Comparison of ENCODE assay signal across 26 cellular contexts in the genomic region with DNA sequence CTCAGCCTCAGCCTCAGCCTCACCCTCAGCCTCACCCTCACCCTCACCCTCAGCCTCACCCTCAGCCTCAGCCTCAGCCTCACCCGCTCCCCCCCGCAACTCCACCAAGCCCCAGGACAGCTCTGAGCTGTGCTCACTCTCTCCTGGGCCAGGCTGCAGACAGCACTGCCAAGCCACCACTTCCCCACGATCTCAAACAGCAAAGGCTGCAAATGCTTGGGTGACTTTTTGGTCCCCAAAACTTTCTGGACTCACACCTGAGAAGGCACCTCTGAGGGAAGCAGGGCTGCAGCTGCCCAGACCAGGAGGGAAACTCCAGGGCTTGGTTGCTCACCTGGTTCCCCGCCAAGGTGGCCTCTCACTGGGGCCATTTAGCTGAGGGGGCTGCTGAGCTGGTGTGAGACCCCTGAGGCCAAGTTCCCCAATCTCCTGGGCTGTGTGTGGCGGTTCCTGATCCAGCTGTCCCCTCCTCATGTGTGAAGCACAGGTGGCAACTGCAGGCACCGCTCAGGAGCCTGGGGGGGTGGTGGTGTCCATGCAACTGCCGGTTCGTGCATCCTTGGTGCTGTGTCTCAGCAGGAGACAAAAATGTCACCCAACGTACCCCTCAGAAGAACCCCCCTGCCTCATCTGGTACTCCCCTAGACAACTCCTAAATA. TPM values are rescaled to one million over a fixed set of nuclear protein-coding genes. Genes with fewer than 3 reads are reported as not detected.
DNase-seq lines count a peak whose midpoint lies in the region; ATAC-seq, FAIRE-seq and TF ChIP-seq lines count a peak whose summit lies in the region.
"Had no signal": no experiment of that assay in that cellular context is flagged by ENCODE, and none has a peak within 500 bp of the region (broad histone marks: within the 10 kb centered on the region; RNA-seq: fewer than 3 reads in every experiment).

No MANE protein-coding gene starts in this region.

- H3K4me3 ChIP-seq in GM12865 (ENCODE audit: low read depth, low read length) (peak overlapping the region; percentile 21), GM12878 (no peak overlapping the region)
- H3K4me3 ChIP-seq: heart left ventricle, left lung, PC-9, SJSA1, tibial artery had no signal

- intact Hi-C loops in activated CD4-positive, alpha-beta memory T cell treated with anti-CD3 and anti-CD28 coated beads for 36 hours (cut with micrococcal nuclease) = no loop called here
- intact Hi-C loops in GM12878 (cut with micrococcal nuclease; ENCODE audit: unreplicated experiment) = loop anchor here (2.0 kb wide), 1 partner anchor 19 kb away; a partner anchor contains a TSS
- intact Hi-C loops in posterior vena cava (cut with DNase I) = no loop called here

- DNase-seq in activated CD4-positive, alpha-beta memory T cell treated with anti-CD3 and anti-CD28 coated beads, Interleukin-2, amount 10 ng/mL, durations not matched to agents 7 days and 5 days = no peak
- no peak for DNase-seq in activated CD4-positive, alpha-beta memory T cell treated with anti-CD3 and anti-CD28 coated beads for 36 hours
- DNase-seq in GM12865 (ENCODE audit: low read depth) (no peak), GM12878 (ENCODE audit: low read depth, low spot score) (no peak), posterior vena cava (ENCODE audit: low spot score) (peak; percentile 23), kidney glomerular epithelial cell (lab: John Stamatoyannopoulos, UW) (no peak), frontal cortex (ENCODE audit: low spot score in 2 of 2) (no peak)
- DNase-seq: activated CD4-positive, alpha-beta T cell treated with anti-CD3 and anti-CD28 coated beads, Interleukin-2, amount 50 U/mL, for 4 hours; activated T-cell treated with anti-CD3 and anti-CD28 coated beads for 4 hours; amygdala; BE2C; caudate nucleus; dermis blood vessel endothelial cell; heart left ventricle; NCI-H2081 treated with DMSO at 0.1 percent for 48 hours; NCI-H446; PC-9; small intestine; stimulated activated CD4-positive, alpha-beta T cell treated with anti-CD3 and anti-CD28 coated beads, Interleukin-2, amount 100 ng/mL, for 48 hours; stimulated activated naive CD4-positive, alpha-beta T cell; T-helper 17 cell had no signal

- in situ Hi-C loops in GM12878 (cut with MboI) = no loop called here

- H3K4me2 ChIP-seq in GM12878 (ENCODE audit: control insufficient read depth, insufficient read depth) = peak overlapping the region; percentile 78
- H3K4me2 ChIP-seq: PC-9 had no signal

- RAD21 ChIA-PET in GM12878 (lab: Charles Lee; ENCODE audit: unreplicated experiment) = interaction anchor here (1.2 to 3.3 kb wide), 3 partner anchors 11 to 19 kb away, joined by 3 to 22 read pairs (median 4); a partner anchor contains a TSS

- H3K27me3 ChIP-seq in GM12878 (replicated peaks in 1 of 2; ENCODE audit: control insufficient read depth in 2 of 2, insufficient read depth in 2 of 2, low read length in 1 of 2) = no peaks in the 10 kb centered on the region
- H3K27me3 ChIP-seq: SJSA1 had no signal

- H3K9ac ChIP-seq in GM12878 (ENCODE audit: control insufficient read depth, insufficient read depth, low read length) = peak overlapping the region; percentile 59; the same call in 1 of the 2 replicates

- H3K36me3 ChIP-seq in GM12878 (ENCODE audit: control insufficient read depth in 2 of 2, insufficient read depth in 2 of 2, low read length in 1 of 2) = no peaks in the 10 kb centered on the region
- H3K36me3 ChIP-seq: BE2C, heart left ventricle, left lung, SJSA1, tibial artery had no signal

- H3K4me1 Mint-ChIP-seq in activated CD4-positive, alpha-beta memory T cell treated with anti-CD3 and anti-CD28 coated beads, Interleukin-2, amount 10 ng/mL, durations not matched to agents 7 days and 5 days = peaks cover 19% of the 10 kb centered on the region
- peaks cover 1% of the 10 kb centered on the region for H3K4me1 Mint-ChIP-seq in activated CD4-positive, alpha-beta memory T cell treated with anti-CD3 and anti-CD28 coated beads for 36 hours (ENCODE audit: low read depth)

- TF ChIP-seq CTCF in GM12865 (IDR thresholded peaks at IDR 0.05; ENCODE audit: insufficient read depth, low read depth, low read length, missing control alignments) (no peak), GM12878 (IDR thresholded peaks at IDR 0.05 in 2 of 3, conservative IDR thresholded peaks at IDR 0.05 in 1 of 3; ENCODE audit: control insufficient read depth in 2 of 3, extremely low read depth in 1 of 3, insufficient read depth in 1 of 3, low read depth in 3 of 3, low read length in 3 of 3) (no peak)

- FAIRE-seq in GM12878 (lab: Jason Lieb, UNC) = no peak
- no peak for FAIRE-seq in frontal cortex (lab: Jason Lieb, UNC)
- FAIRE-seq: small intestine had no signal

- TF ChIP-seq EP300 in GM12878 (IDR thresholded peaks at IDR 0.05; ENCODE audit: borderline replicate concordance in 1 of 2, control insufficient read depth in 1 of 2, low read depth in 2 of 2, low read length in 2 of 2) = no peak

- H3K27ac ChIP-seq in GM12878 (ENCODE audit: control insufficient read depth, insufficient read depth) = peak overlapping the region; percentile 75
- H3K27ac ChIP-seq: heart left ventricle, left lung, PC-9, SJSA1, tibial artery had no signal

- BruUV-seq in GM12878 (replicated peaks; lab: Mats Ljungman, UMichigan) = no TSS peak

- no peak for TF ChIP-seq POLR2A in GM12878 (IDR thresholded peaks at IDR 0.05; ENCODE audit: low read depth, low read length)

- peaks cover 35% of the 10 kb centered on the region for H3K4me1 ChIP-seq in GM12878 (ENCODE audit: control insufficient read depth, insufficient read depth, low read length)
- H3K4me1 ChIP-seq: BE2C, Caco-2, left lung, SJSA1, tibial artery had no signal

- H3K79me2 ChIP-seq in GM12878 (ENCODE audit: control insufficient read depth, insufficient read depth, low read length) = no peaks in the 10 kb centered on the region

- H3K27me3 Mint-ChIP-seq in activated CD4-positive, alpha-beta memory T cell treated with anti-CD3 and anti-CD28 coated beads, Interleukin-2, amount 10 ng/mL, durations not matched to agents 7 days and 5 days = peaks cover 8% of the 10 kb centered on the region
- no peaks in the 10 kb centered on the region for H3K27me3 Mint-ChIP-seq in activated CD4-positive, alpha-beta memory T cell treated with anti-CD3 and anti-CD28 coated beads for 36 hours

- TF ChIP-seq RAD21 in GM12878 (IDR thresholded peaks at IDR 0.05; ENCODE audit: insufficient read depth, low read depth, low read length) = no peak

- CTCF ChIA-PET in activated CD4-positive, alpha-beta memory T cell treated with anti-CD3 and anti-CD28 coated beads, Interleukin-2, amount 10 ng/mL, durations not matched to agents 7 days and 5 days (lab: Charles Lee) = no interaction called here
- CTCF ChIA-PET in activated CD4-positive, alpha-beta memory T cell treated with anti-CD3 and anti-CD28 coated beads for 36 hours (lab: Charles Lee) = no interaction called here
- CTCF ChIA-PET in GM12878 (lab: Yijun Ruan, JAX) = interaction anchor here (1.1 to 1.4 kb wide), 3 partner anchors 9 to 13 kb away, joined by 3 to 4 read pairs (median 3); no protein-coding TSS in a partner anchor

- POLR2A ChIA-PET in activated CD4-positive, alpha-beta memory T cell treated with anti-CD3 and anti-CD28 coated beads, Interleukin-2, amount 10 ng/mL, durations not matched to agents 7 days and 5 days (lab: Charles Lee) = no interaction called here
- POLR2A ChIA-PET in activated CD4-positive, alpha-beta memory T cell treated with anti-CD3 and anti-CD28 coated beads for 36 hours (lab: Charles Lee) = no interaction called here
- POLR2A ChIA-PET in GM12878 (lab: Charles Lee) = interaction anchor here (1.4 to 1.6 kb wide), 2 partner anchors 13 to 19 kb away, joined by 3 to 7 read pairs; a partner anchor contains a TSS

- ATAC-seq in GM12878 (no peak), HG02588 (IDR thresholded peaks at IDR 0.05; ENCODE audit: unreplicated experiment) (no peak)
- ATAC-seq: left lung, T-helper 17 cell had no signal

- H3K9me3 ChIP-seq in GM12878 (replicated peaks; ENCODE audit: control insufficient read depth, insufficient read depth, low read length) = no peaks in the 10 kb centered on the region
- H3K9me3 ChIP-seq: BE2C, Caco-2, heart left ventricle, left lung, SJSA1, tibial artery had no signal

- peak overlapping the region; percentile 40 for H3K27ac Mint-ChIP-seq in activated CD4-positive, alpha-beta memory T cell treated with anti-CD3 and anti-CD28 coated beads, Interleukin-2, amount 10 ng/mL, durations not matched to agents 7 days and 5 days
- H3K27ac Mint-ChIP-seq in activated CD4-positive, alpha-beta memory T cell treated with anti-CD3 and anti-CD28 coated beads for 36 hours = no peak overlapping the region

- H3K36me3 Mint-ChIP-seq in activated CD4-positive, alpha-beta memory T cell treated with anti-CD3 and anti-CD28 coated beads, Interleukin-2, amount 10 ng/mL, durations not matched to agents 7 days and 5 days (ENCODE audit: low read depth) = no peaks in the 10 kb centered on the region
- H3K36me3 Mint-ChIP-seq in activated CD4-positive, alpha-beta memory T cell treated with anti-CD3 and anti-CD28 coated beads for 36 hours = no peaks in the 10 kb centered on the region

- SMC1A ChIA-PET in GM12878 (lab: Charles Lee; ENCODE audit: uncharacterized antibody, unreplicated experiment) = interaction anchor here (0.9 to 2.7 kb wide), 3 partner anchors 11 to 19 kb away, joined by 4 to 12 read pairs (median 9); a partner anchor contains a TSS

- no peaks in the 10 kb centered on the region for H4K20me1 ChIP-seq in GM12878 (ENCODE audit: control insufficient read depth, insufficient read depth)

- no peak overlapping the region for H3K4me3 Mint-ChIP-seq in activated CD4-positive, alpha-beta memory T cell treated with anti-CD3 and anti-CD28 coated beads, Interleukin-2, amount 10 ng/mL, durations not matched to agents 7 days and 5 days
- H3K4me3 Mint-ChIP-seq in activated CD4-positive, alpha-beta memory T cell treated with anti-CD3 and anti-CD28 coated beads for 36 hours = no peak overlapping the region
- H3K4me3 Mint-ChIP-seq: T-helper 17 cell had no signal

- no peaks in the 10 kb centered on the region for H3K9me3 Mint-ChIP-seq in activated CD4-positive, alpha-beta memory T cell treated with anti-CD3 and anti-CD28 coated beads, Interleukin-2, amount 10 ng/mL, durations not matched to agents 7 days and 5 days
- no peaks in the 10 kb centered on the region for H3K9me3 Mint-ChIP-seq in activated CD4-positive, alpha-beta memory T cell treated with anti-CD3 and anti-CD28 coated beads for 36 hours

- H2AFZ ChIP-seq in GM12878 (ENCODE audit: control insufficient read depth, low read depth, low read length) = peak overlapping the region; percentile 45
- H2AFZ ChIP-seq: PC-9 had no signal

- WGBS in GM12878 (ENCODE audit: insufficient coverage, insufficient replicate concordance, low lambda C conversion rate, missing lambda C conversion rate) = 54% methylated on average over 9 of the region's 9 CpGs

RNA-seq across cellular contexts. Expression of a gene that starts 17.8 kb away (rescaled TPM):
- total RNA-seq in activated CD4-positive, alpha-beta memory T cell treated with anti-CD3 and anti-CD28 coated beads, Interleukin-2, amount 10 ng/mL, durations not matched to agents 7 days and 5 days = 10 to 100 TPM; 44.5 to 44.8 TPM
- total RNA-seq in activated CD4-positive, alpha-beta memory T cell treated with anti-CD3 and anti-CD28 coated beads for 36 hours = 10 to 100 TPM; 60.8 to 64.7 TPM
- 10.8 and 11.5 TPM in 2 replicates for total RNA-seq in GM12878 (2013; cell fraction: nucleolus; rRNA removed)
- total RNA-seq in GM12878 (2014; rRNA removed) = 106 and 109 TPM in 2 replicates
- total RNA-seq in GM12878 (2014; rRNA removed; fragmentation: Illumina TruSeq; extraction: Trizol) = 86.8 and 103 TPM in 2 replicates
- 89.2 and 95.9 TPM in 2 replicates for total RNA-seq in GM12878 (2021)
- 83.9 TPM for polyA plus RNA-seq in GM12878 (2011; ENCODE audit: low read depth)
- 93.2 and 130 TPM in 2 replicates for polyA plus RNA-seq in GM12878 (2011; rRNA removed)
- polyA plus RNA-seq in GM12878 (2011; cell fraction: cytosol; rRNA removed) = 93.4 and 134 TPM in 2 replicates
- 68.3 and 75.4 TPM in 2 replicates for polyA plus RNA-seq in GM12878 (2011; cell fraction: nucleus; rRNA removed)
- 82.7 and 85.4 TPM in 2 replicates for polyA plus RNA-seq in GM12878 (2012)
- polyA plus RNA-seq in GM12878 (2014; fragmentation: Illumina TruSeq; extraction: Trizol) = 47.1 and 105 TPM in 2 replicates
- 100 to 1,000 TPM; 510 to 559 TPM for polyA plus RNA-seq in GM12878 (2014; fragmentation: Nextera tagmentation; extraction: Ambion mirVana)
- 156 and 175 TPM in 2 replicates for polyA plus RNA-seq in GM12878 (2014; rRNA removed)
- 100 to 1,000 TPM; 219 to 221 TPM for polyA plus RNA-seq in GM12878 (2016; fragmentation: Nextera tagmentation; extraction: Ambion mirVana)
- polyA minus RNA-seq in GM12878 (2011; rRNA and poly(A)+ RNA removed) = 47.8 and 60.0 TPM in 2 replicates
- polyA minus RNA-seq in GM12878 (2011; cell fraction: cytosol; rRNA and poly(A)+ RNA removed) = 21.2 and 24.9 TPM in 2 replicates
- 29.1 and 36.6 TPM in 2 replicates for polyA minus RNA-seq in GM12878 (2011; cell fraction: nucleus; rRNA and poly(A)+ RNA removed)
- 10 to 100 TPM; 29.4 to 32.4 TPM for total RNA-seq in posterior vena cava
- total RNA-seq in frontal cortex = 20.0 TPM

RNA-seq across cellular contexts. Expression of a gene that starts 19.4 kb away (rescaled TPM):
- total RNA-seq in activated CD4-positive, alpha-beta memory T cell treated with anti-CD3 and anti-CD28 coated beads, Interleukin-2, amount 10 ng/mL, durations not matched to agents 7 days and 5 days = 10 to 100 TPM; 25.4 to 29.2 TPM
- total RNA-seq in activated CD4-positive, alpha-beta memory T cell treated with anti-CD3 and anti-CD28 coated beads for 36 hours = 10 to 100 TPM; 38.9 to 39.5 TPM
- 4.4 and 7.1 TPM in 2 replicates for total RNA-seq in GM12878 (2013; cell fraction: nucleolus; rRNA removed)
- total RNA-seq in GM12878 (2014; rRNA removed) (55.3 and 57.1 TPM in 2 replicates), GM12878 (2014; rRNA removed; fragmentation: Illumina TruSeq; extraction: Trizol) (49.5 and 60.4 TPM in 2 replicates), GM12878 (2021) (56.4 and 57.5 TPM in 2 replicates), posterior vena cava (10 to 100 TPM; 25.4 to 25.8 TPM), frontal cortex (13.5 TPM)
- 14.7 TPM for polyA plus RNA-seq in GM12878 (2011; ENCODE audit: low read depth)
- polyA plus RNA-seq in GM12878 (2011; rRNA removed) (35.6 and 38.7 TPM in 2 replicates), GM12878 (2014; fragmentation: Illumina TruSeq; extraction: Trizol) (12.1 and 29.4 TPM in 2 replicates), GM12878 (2014; fragmentation: Nextera tagmentation; extraction: Ambion mirVana) (10 to 100 TPM; 20.7 to 59.0 TPM), GM12878 (2014; rRNA removed) (80.9 and 98.9 TPM in 2 replicates), GM12878 (2016; fragmentation: Nextera tagmentation; extraction: Ambion mirVana) (100 to 1,000 TPM; 195 to 213 TPM)
- polyA plus RNA-seq in GM12878 (2011; cell fraction: cytosol; rRNA removed) = 88.2 and 134 TPM in 2 replicates
- 38.2 and 92.1 TPM in 2 replicates for polyA plus RNA-seq in GM12878 (2011; cell fraction: nucleus; rRNA removed)
- polyA plus RNA-seq in GM12878 (2012) = 47.9 and 84.2 TPM in 2 replicates
- 11.6 and 15.6 TPM in 2 replicates for polyA minus RNA-seq in GM12878 (2011; rRNA and poly(A)+ RNA removed)
- polyA minus RNA-seq in GM12878 (2011; cell fraction: cytosol; rRNA and poly(A)+ RNA removed) = 13.9 and 24.0 TPM in 2 replicates
- polyA minus RNA-seq in GM12878 (2011; cell fraction: nucleus; rRNA and poly(A)+ RNA removed) = 8.9 and 20.6 TPM in 2 replicates
